ENCODE assay signal across 8 cellular contexts in the genomic region with DNA sequence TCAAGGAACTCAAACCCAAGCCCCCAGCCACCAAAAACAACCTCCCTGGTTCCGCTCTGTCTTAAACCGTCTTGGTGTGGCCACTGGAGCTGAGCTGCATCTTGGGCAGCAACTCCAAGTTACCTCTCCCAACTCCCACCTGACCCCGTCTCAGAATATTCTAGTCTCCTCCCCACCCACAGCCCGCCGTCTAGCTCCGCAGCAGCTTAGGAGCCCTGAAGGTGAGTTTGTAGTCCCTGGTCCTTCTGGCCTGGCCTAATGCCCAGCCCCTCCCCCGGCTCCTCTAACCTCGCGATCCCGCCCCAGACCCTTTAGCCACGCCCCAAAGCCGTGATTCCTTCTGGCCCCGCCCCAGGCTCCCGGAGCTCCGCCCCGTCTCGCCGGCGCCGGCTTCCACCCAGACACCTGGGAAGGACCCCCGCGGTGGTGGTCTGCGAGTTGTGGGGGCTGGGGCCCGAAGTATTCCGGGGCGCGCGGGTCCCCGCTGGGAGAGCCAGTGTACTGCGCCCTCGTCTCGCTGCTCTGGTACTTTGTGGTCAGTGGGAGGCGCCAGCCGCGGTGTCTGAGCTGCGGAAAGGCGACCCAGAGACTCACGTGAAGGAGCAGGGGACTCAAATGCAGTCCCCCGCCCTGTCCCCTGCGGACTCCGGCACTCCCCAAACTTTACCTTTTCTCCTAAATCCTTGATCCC. TPM values are rescaled to one million over a fixed set of nuclear protein-coding genes. Genes with fewer than 3 reads are reported as not detected.
DNase-seq lines count a peak whose midpoint lies in the region; ATAC-seq and TF ChIP-seq lines count a peak whose summit lies in the region.

No MANE protein-coding gene starts in this region.

- H3K27ac Mint-ChIP-seq in activated T-helper 2 cell treated with anti-CD3 and anti-CD28 coated beads, Interferon-gamma antibody, Interleukin-2, Interleukin-4, amounts not matched to agents 10 μg/mL and 5 μg/mL and 100 μg/mL, durations not matched to agents 14 hours and 24 hours and 36 hours = no peak overlapping the region

- POLR2A ChIA-PET in PC-9 (lab: Charles Lee; ENCODE audit: unreplicated experiment) = interaction anchor here (0.5 to 1.1 kb wide), 6 partner anchors 56 to 657 kb away, joined by 3 to 10 read pairs (median 5); a partner anchor contains a TSS

- no peaks in the 10 kb centered on the region for H4K20me1 ChIP-seq in PC-9 (ENCODE audit: insufficient read depth)

- no peaks in the 10 kb centered on the region for H3K79me2 ChIP-seq in PC-9 (ENCODE audit: low read depth)

- TSS peak; percentile 20 for BruUV-seq in PC-9 (replicated peaks; lab: Mats Ljungman, UMichigan)

- peaks cover 9% of the 10 kb centered on the region; the same call in 1 of the 2 replicates for H3K4me1 ChIP-seq in PC-9 (replicated peaks; ENCODE audit: insufficient read depth)
- H3K4me1 ChIP-seq in prostate gland (replicated peaks) = no peaks in the 10 kb centered on the region
- H3K4me1 ChIP-seq in aorta (ENCODE audit: control insufficient read depth in 1 of 2, insufficient read depth in 2 of 2, low read length in 2 of 2) = no peaks in the 10 kb centered on the region

- no peaks in the 10 kb centered on the region for H3K9me3 ChIP-seq in PC-9 (ENCODE audit: insufficient read depth, low read depth)
- H3K9me3 ChIP-seq in prostate gland = no peaks in the 10 kb centered on the region
- H3K9me3 ChIP-seq in aorta (ENCODE audit: control insufficient read depth, low read length) = no peaks in the 10 kb centered on the region

- DNase-seq in NOMO-1 treated with DMSO at 0.1 percent for 48 hours (lab: John Stamatoyannopoulos, UW; ENCODE audit: unreplicated experiment) (peak; percentile 13), NOMO-1 treated with dmso at 0.1 percent for 144 hours (lab: John Stamatoyannopoulos, UW; ENCODE audit: unreplicated experiment) (no peak), PC-9 (peak; percentile 64 to 89), germinal center (ENCODE audit: low spot score) (peak; percentile 77), prostate gland (ENCODE audit: low spot score) (peak; percentile 69), aorta (peak; percentile 76 to 89)
- peak; percentile 50 for DNase-seq in activated T-helper 2 cell treated with anti-CD3 and anti-CD28 coated beads, Interferon-gamma antibody, Interleukin-2, Interleukin-4, amounts not matched to agents 10 μg/mL and 5 μg/mL and 100 μg/mL, durations not matched to agents 14 hours and 24 hours and 36 hours (ENCODE audit: low spot score)

- H3K4me1 Mint-ChIP-seq in activated T-helper 2 cell treated with anti-CD3 and anti-CD28 coated beads, Interferon-gamma antibody, Interleukin-2, Interleukin-4, amounts not matched to agents 10 μg/mL and 5 μg/mL and 100 μg/mL, durations not matched to agents 14 hours and 24 hours and 36 hours (ENCODE audit: low read depth) = peaks cover 20% of the 10 kb centered on the region

- H3K4me2 ChIP-seq in PC-9 = peak overlapping the region; percentile 81

- peak overlapping the region; percentile 48; the same call in 1 of the 2 replicates for H3K4me3 ChIP-seq in PC-9
- peak overlapping the region; percentile 21 to 35 for H3K4me3 ChIP-seq in prostate gland
- no peak overlapping the region for H3K4me3 ChIP-seq in aorta (ENCODE audit: low read length in 2 of 2)

- peak; percentile 64 for ATAC-seq in aorta (ENCODE audit: low FRiP score)
- ATAC-seq in GM21423 (IDR thresholded peaks at IDR 0.05; ENCODE audit: unreplicated experiment) = no peak

- H3K9me2 ChIP-seq in PC-9 (ENCODE audit: insufficient read depth) = no peaks in the 10 kb centered on the region

- H3K9me3 Mint-ChIP-seq in activated T-helper 2 cell treated with anti-CD3 and anti-CD28 coated beads, Interferon-gamma antibody, Interleukin-2, Interleukin-4, amounts not matched to agents 10 μg/mL and 5 μg/mL and 100 μg/mL, durations not matched to agents 14 hours and 24 hours and 36 hours = no peaks in the 10 kb centered on the region

- H3K27me3 ChIP-seq in PC-9 (ENCODE audit: insufficient read depth, low read depth) (no peaks in the 10 kb centered on the region), prostate gland (replicated peaks; ENCODE audit: insufficient read depth) (no peaks in the 10 kb centered on the region), aorta (ENCODE audit: control insufficient read depth in 1 of 2, insufficient read depth in 2 of 2, low read length in 1 of 2) (no peaks in the 10 kb centered on the region)

- CTCF ChIA-PET in PC-9 (lab: Charles Lee) = interaction anchor here (0.6 to 1.4 kb wide), 3 partner anchors 54 to 457 kb away, joined by 3 to 11 read pairs (median 6); a partner anchor contains a TSS

- TF ChIP-seq CTCF in PC-9 (conservative IDR thresholded peaks at IDR 0.05) (no peak; the same call in 1 of the 2 replicates), prostate gland (IDR thresholded peaks at IDR 0.05) (no peak)

- H3K36me3 ChIP-seq in PC-9 (ENCODE audit: low read depth) = peaks cover 7% of the 10 kb centered on the region; the same call in 1 of the 2 replicates
- H3K36me3 ChIP-seq in prostate gland = no peaks in the 10 kb centered on the region
- H3K36me3 ChIP-seq in aorta (ENCODE audit: control insufficient read depth in 1 of 2, insufficient read depth in 2 of 2, low read length in 1 of 2) = no peaks in the 10 kb centered on the region

- peaks cover 15% of the 10 kb centered on the region for H3K36me3 Mint-ChIP-seq in activated T-helper 2 cell treated with anti-CD3 and anti-CD28 coated beads, Interferon-gamma antibody, Interleukin-2, Interleukin-4, amounts not matched to agents 10 μg/mL and 5 μg/mL and 100 μg/mL, durations not matched to agents 14 hours and 24 hours and 36 hours (ENCODE audit: low read depth)

- peak overlapping the region; percentile 30; the same call in 1 of the 2 replicates for H2AFZ ChIP-seq in PC-9

- intact Hi-C loops in PC-9 (cut with micrococcal nuclease; ENCODE audit: unreplicated experiment) (loop anchor here (5.0 kb wide), 1 partner anchor 38 kb away; a partner anchor contains a TSS), prostate gland (cut with DNase I) (no loop called here), aorta (cut with DNase I) (no loop called here)
- intact Hi-C loops in activated T-helper 2 cell treated with anti-CD3 and anti-CD28 coated beads, Interferon-gamma antibody, Interleukin-2, Interleukin-4, amounts not matched to agents 10 μg/mL and 5 μg/mL and 100 μg/mL, durations not matched to agents 14 hours and 24 hours and 36 hours (cut with micrococcal nuclease) = no loop called here

- TF ChIP-seq POLR2A in prostate gland (IDR thresholded peaks at IDR 0.05) = no peak

- H3K27me3 Mint-ChIP-seq in activated T-helper 2 cell treated with anti-CD3 and anti-CD28 coated beads, Interferon-gamma antibody, Interleukin-2, Interleukin-4, amounts not matched to agents 10 μg/mL and 5 μg/mL and 100 μg/mL, durations not matched to agents 14 hours and 24 hours and 36 hours (ENCODE audit: low read depth) = peaks cover 10% of the 10 kb centered on the region

- no peak overlapping the region for H3K27ac ChIP-seq in PC-9
- H3K27ac ChIP-seq in prostate gland = no peak overlapping the region
- no peak overlapping the region for H3K27ac ChIP-seq in aorta (ENCODE audit: low read depth in 1 of 2, low read length in 2 of 2)

- peak overlapping the region; percentile 85 for H3K4me3 Mint-ChIP-seq in activated T-helper 2 cell treated with anti-CD3 and anti-CD28 coated beads, Interferon-gamma antibody, Interleukin-2, Interleukin-4, amounts not matched to agents 10 μg/mL and 5 μg/mL and 100 μg/mL, durations not matched to agents 14 hours and 24 hours and 36 hours (ENCODE audit: low read depth)

- 7% methylated on average over 41 of the region's 41 CpGs for WGBS in prostate gland
- WGBS in aorta, 2 donors = 14 to 21% methylated on average over 17 to 41 of the region's 41 CpGs

- peaks cover 29% of the 10 kb centered on the region for H3F3A ChIP-seq in PC-9 (ENCODE audit: insufficient read depth, low read depth)

RNA-seq across cellular contexts. Expression of a gene that starts 2.5 kb away (rescaled TPM):
- total RNA-seq in PC-9 (2021) (1.6 and 3.5 TPM in 2 replicates), prostate gland (1 to 10 TPM in 1 of 2 donors, not detected in 1; 5.2 TPM), aorta (under 1 TPM in 1 of 2 donors, not detected in 1; 0.84 TPM)
- 0.41 TPM in 1 of 2 replicates, not detected in the other for total RNA-seq in activated T-helper 2 cell treated with anti-CD3 and anti-CD28 coated beads, Interferon-gamma antibody, Interleukin-2, Interleukin-4, amounts not matched to agents 10 μg/mL and 5 μg/mL and 100 μg/mL, durations not matched to agents 14 hours and 24 hours and 36 hours
- 1 to 10 TPM; 1.8 to 2.2 TPM for polyA plus RNA-seq in aorta

RNA-seq across cellular contexts. Expression of a gene that starts 4.7 kb away (rescaled TPM):
- total RNA-seq in PC-9 (2021) (not detected in 2 replicates), prostate gland (not detected), aorta (not detected)
- not detected in 2 replicates for total RNA-seq in activated T-helper 2 cell treated with anti-CD3 and anti-CD28 coated beads, Interferon-gamma antibody, Interleukin-2, Interleukin-4, amounts not matched to agents 10 μg/mL and 5 μg/mL and 100 μg/mL, durations not matched to agents 14 hours and 24 hours and 36 hours
- polyA plus RNA-seq in aorta = not detected

RNA-seq across cellular contexts. Expression of a gene that starts 12.3 kb away (rescaled TPM):
- total RNA-seq in PC-9 (2021) = not detected in 2 replicates
- total RNA-seq in activated T-helper 2 cell treated with anti-CD3 and anti-CD28 coated beads, Interferon-gamma antibody, Interleukin-2, Interleukin-4, amounts not matched to agents 10 μg/mL and 5 μg/mL and 100 μg/mL, durations not matched to agents 14 hours and 24 hours and 36 hours = 0.28 TPM in 1 of 2 replicates, not detected in the other
- total RNA-seq in prostate gland = not detected
- not detected for total RNA-seq in aorta
- 1 to 10 TPM in 1 of 2 donors, not detected in 1; 1.1 TPM for polyA plus RNA-seq in aorta

RNA-seq across cellular contexts. Expression of a gene that starts 17.3 kb away (rescaled TPM):
- total RNA-seq in PC-9 (2021) = 0.83 TPM in 1 of 2 replicates, not detected in the other
- not detected in 2 replicates for total RNA-seq in activated T-helper 2 cell treated with anti-CD3 and anti-CD28 coated beads, Interferon-gamma antibody, Interleukin-2, Interleukin-4, amounts not matched to agents 10 μg/mL and 5 μg/mL and 100 μg/mL, durations not matched to agents 14 hours and 24 hours and 36 hours
- total RNA-seq in prostate gland = not detected
- not detected for total RNA-seq in aorta
- not detected for polyA plus RNA-seq in aorta

RNA-seq across cellular contexts. Expression of a gene that starts 24.3 kb away (rescaled TPM):
- total RNA-seq in PC-9 (2021) (1.1 and 1.9 TPM in 2 replicates), prostate gland (not detected), aorta (not detected)
- not detected in 2 replicates for total RNA-seq in activated T-helper 2 cell treated with anti-CD3 and anti-CD28 coated beads, Interferon-gamma antibody, Interleukin-2, Interleukin-4, amounts not matched to agents 10 μg/mL and 5 μg/mL and 100 μg/mL, durations not matched to agents 14 hours and 24 hours and 36 hours
- not detected for polyA plus RNA-seq in aorta

Comparison
In these comparisons a context has a peak if more than half of its experiments do, and no peak if none do; other contexts are left out.
1. H3K4me3 ChIP-seq: peak in PC-9 (single experiment) and prostate gland (2 of 2); none in aorta (0 of 2).